In the genomic region with DNA sequence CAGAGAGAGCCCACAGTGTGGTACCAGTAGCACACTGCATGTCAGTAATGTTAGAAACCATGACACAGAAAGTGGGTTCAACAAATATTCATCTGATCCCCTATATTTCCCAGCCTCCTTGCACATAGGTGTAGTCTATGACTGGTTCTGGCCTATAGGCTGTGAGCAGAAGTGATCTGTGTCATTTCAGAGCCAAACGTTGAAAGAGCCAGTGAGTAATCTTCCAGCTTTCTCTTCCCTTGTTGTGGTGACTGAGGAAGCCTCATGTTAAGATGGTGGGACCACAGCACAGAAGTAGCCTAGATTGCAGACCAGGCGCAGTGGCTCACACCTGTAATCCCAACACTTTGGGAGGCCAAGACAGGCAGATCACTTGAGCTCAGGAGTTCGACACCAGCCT, we compare ENCODE assay signal across 16 cellular contexts.
"Had no signal": no experiment of that assay in that cellular context is flagged by ENCODE, and none has a peak within 500 bp of the region (broad histone marks: within the 10 kb centered on the region; RNA-seq: fewer than 3 reads in every experiment).

No MANE protein-coding gene starts in this region.

- DNase-seq: activated CD4-positive, CD25-positive, alpha-beta regulatory T cell treated with anti-CD3 and anti-CD28 coated beads, Interleukin-2, amount 50 U/mL, for 72 hours; activated CD8-positive, alpha-beta memory T cell treated with anti-CD3 and anti-CD28 coated beads for 24 hours; activated CD8-positive, alpha-beta memory T cell treated with anti-CD3 and anti-CD28 coated beads, Interleukin-2, amount 50 U/mL, for 48 hours; activated gamma-delta T cell treated with Interleukin-2 at 50 U/mL for 16 hours; aorta; brain microvascular endothelial cell; central memory CD4-positive, alpha-beta T cell; dorsolateral prefrontal cortex; endodermal cell; foreskin fibroblast; mucosa of descending colon; naive B cell; stomach; trophoblast cell had no signal

- ATAC-seq: mucosa of descending colon had no signal

- H3K4me3 Mint-ChIP-seq: endodermal cell; memory B cell; T-helper 1 cell treated with Interleukin-12 subunit alpha and Interleukin-12 subunit beta and Interleukin-4 antibody, amounts not matched to agents 30 μg/mL and 1 μg/mL, for 36 hours had no signal

- H3K27ac Mint-ChIP-seq: endodermal cell; memory B cell; naive B cell; T-helper 1 cell treated with Interleukin-12 subunit alpha and Interleukin-12 subunit beta and Interleukin-4 antibody, amounts not matched to agents 30 μg/mL and 1 μg/mL, for 36 hours had no signal

- H3K9me3 Mint-ChIP-seq: endodermal cell; memory B cell; naive B cell; T-helper 1 cell treated with Interleukin-12 subunit alpha and Interleukin-12 subunit beta and Interleukin-4 antibody, amounts not matched to agents 30 μg/mL and 1 μg/mL, for 36 hours had no signal
